1 cellular context compared by ENCODE assay signal in genomic region chr3:39154323-39155021, GRCh38.
TF ChIP-seq lines count a peak whose summit lies in the region.

No MANE protein-coding gene starts in this region.

TF ChIP-seq in K562, 482 proteins besides CTCF, POLR2A, EP300 and RAD21 (continues in another document):
- TF ChIP-seq POLR2AphosphoS5 (IDR thresholded peaks at IDR 0.05; ENCODE audit: control insufficient read depth, insufficient read depth, low read depth, low read length) = peak; percentile 29; the same call in 1 of the 2 replicates
- peak; percentile 31 for TF ChIP-seq ARHGAP35 (IDR thresholded peaks at IDR 0.05; ENCODE audit: partially characterized antibody)
- peak in 1 of 2 experiments; percentile 13; a peak in 1 of 4 replicates for TF ChIP-seq ZMIZ1 (IDR thresholded peaks at IDR 0.05; ENCODE audit: low read depth in 2 of 2, low read length in 2 of 2)
- TF ChIP-seq ELF4 (CRISPR knock-in tag; IDR thresholded peaks at IDR 0.05) = 0 out of 2 replicates have a peak, but pooled peaks have one; percentile 33
- peak; percentile 78 for TF ChIP-seq PKNOX1 (IDR thresholded peaks at IDR 0.05)
- TF ChIP-seq DDX20 (tag; IDR thresholded peaks at IDR 0.05; ENCODE audit: low read depth) = no peak
- no peak for TF ChIP-seq DNMT1 (IDR thresholded peaks at IDR 0.05)
- TF ChIP-seq DIDO1 (tag; IDR thresholded peaks at IDR 0.05; ENCODE audit: low read depth) = 0 out of 2 replicates have a peak, but pooled peaks have one; percentile 9
- TF ChIP-seq, protein P1, sequence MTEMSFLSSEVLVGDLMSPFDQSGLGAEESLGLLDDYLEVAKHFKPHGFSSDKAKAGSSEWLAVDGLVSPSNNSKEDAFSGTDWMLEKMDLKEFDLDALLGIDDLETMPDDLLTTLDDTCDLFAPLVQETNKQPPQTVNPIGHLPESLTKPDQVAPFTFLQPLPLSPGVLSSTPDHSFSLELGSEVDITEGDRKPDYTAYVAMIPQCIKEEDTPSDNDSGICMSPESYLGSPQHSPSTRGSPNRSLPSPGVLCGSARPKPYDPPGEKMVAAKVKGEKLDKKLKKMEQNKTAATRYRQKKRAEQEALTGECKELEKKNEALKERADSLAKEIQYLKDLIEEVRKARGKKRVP (CRISPR knock-in tag; IDR thresholded peaks at IDR 0.05) = no peak
- TF ChIP-seq CCAR2 (IDR thresholded peaks at IDR 0.05; ENCODE audit: low read depth, low read length) = no peak
- TF ChIP-seq NRF1 (conservative IDR thresholded peaks at IDR 0.05 in 1 of 2, IDR thresholded peaks at IDR 0.05 in 1 of 2) = peak; percentile 33 to 57; a peak in 3 of 4 replicates
- peak; percentile 19; the same call in 1 of the 2 replicates for TF ChIP-seq MTA2 (IDR thresholded peaks at IDR 0.05; ENCODE audit: low read depth)
- no peak for TF ChIP-seq HCFC1 (IDR thresholded peaks at IDR 0.05; ENCODE audit: low read depth, low read length)
- peak; percentile 28 for TF ChIP-seq TBP (optimal IDR thresholded peaks at IDR 0.05; ENCODE audit: low read depth, low read length)
- TF ChIP-seq GATA2 (CRISPR knock-in tag; IDR thresholded peaks at IDR 0.05) = no peak
- TF ChIP-seq HDAC2 (IDR thresholded peaks at IDR 0.05) = peak; percentile 80
- peak; percentile 45 for TF ChIP-seq TAF1 (IDR thresholded peaks at IDR 0.05; ENCODE audit: control insufficient read depth, extremely low read depth, insufficient read depth, low read length, severe bottlenecking)
- no peak; the same call in 1 of the 2 replicates for TF ChIP-seq RB1 (IDR thresholded peaks at IDR 0.05; ENCODE audit: low read depth)
- no peak for TF ChIP-seq ZNF274 (IDR thresholded peaks at IDR 0.05; ENCODE audit: borderline replicate concordance, low read depth, low read length)
- TF ChIP-seq EHMT2 (IDR thresholded peaks at IDR 0.05) = peak; percentile 33; the same call in 1 of the 2 replicates
- peak in 1 of 2 experiments; percentile 78; a peak in 2 of 4 replicates for TF ChIP-seq RCOR1 (IDR thresholded peaks at IDR 0.05; ENCODE audit: borderline replicate concordance in 1 of 2, low read depth in 2 of 2, low read length in 2 of 2)
- TF ChIP-seq SMAD3 (CRISPR knock-in tag; conservative IDR thresholded peaks at IDR 0.05) = no peak
- TF ChIP-seq ZNF766 (CRISPR knock-in tag; conservative IDR thresholded peaks at IDR 0.05) = no peak
- 0 out of 2 replicates have a peak, but pooled peaks have one; percentile 19 for TF ChIP-seq ZNF175 (CRISPR knock-in tag; IDR thresholded peaks at IDR 0.05; ENCODE audit: low read depth)
- TF ChIP-seq RBM34 (IDR thresholded peaks at IDR 0.05; ENCODE audit: borderline replicate concordance, insufficient read depth, low read length) = no peak
- no peak for TF ChIP-seq ZNF12 (CRISPR knock-in tag; IDR thresholded peaks at IDR 0.05)
- TF ChIP-seq, protein P2, sequence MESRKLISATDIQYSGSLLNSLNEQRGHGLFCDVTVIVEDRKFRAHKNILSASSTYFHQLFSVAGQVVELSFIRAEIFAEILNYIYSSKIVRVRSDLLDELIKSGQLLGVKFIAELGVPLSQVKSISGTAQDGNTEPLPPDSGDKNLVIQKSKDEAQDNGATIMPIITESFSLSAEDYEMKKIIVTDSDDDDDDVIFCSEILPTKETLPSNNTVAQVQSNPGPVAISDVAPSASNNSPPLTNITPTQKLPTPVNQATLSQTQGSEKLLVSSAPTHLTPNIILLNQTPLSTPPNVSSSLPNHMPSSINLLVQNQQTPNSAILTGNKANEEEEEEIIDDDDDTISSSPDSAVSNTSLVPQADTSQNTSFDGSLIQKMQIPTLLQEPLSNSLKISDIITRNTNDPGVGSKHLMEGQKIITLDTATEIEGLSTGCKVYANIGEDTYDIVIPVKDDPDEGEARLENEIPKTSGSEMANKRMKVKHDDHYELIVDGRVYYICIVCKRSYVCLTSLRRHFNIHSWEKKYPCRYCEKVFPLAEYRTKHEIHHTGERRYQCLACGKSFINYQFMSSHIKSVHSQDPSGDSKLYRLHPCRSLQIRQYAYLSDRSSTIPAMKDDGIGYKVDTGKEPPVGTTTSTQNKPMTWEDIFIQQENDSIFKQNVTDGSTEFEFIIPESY (CRISPR knock-in tag; IDR thresholded peaks at IDR 0.05) = peak; percentile 54; the same call in 1 of the 2 replicates
- 0 out of 2 replicates have a peak, but pooled peaks have one; percentile 39 for TF ChIP-seq HIVEP1 (CRISPR knock-in tag; IDR thresholded peaks at IDR 0.05)
- peak in 1 of 2 experiments; percentile 71; a peak in 2 of 4 replicates for TF ChIP-seq HDAC1 (IDR thresholded peaks at IDR 0.05)
- TF ChIP-seq ZNF785 (CRISPR knock-in tag; IDR thresholded peaks at IDR 0.05) = 0 out of 2 replicates have a peak, but pooled peaks have one; percentile 28
- peak; percentile 91 for TF ChIP-seq TRIM28 (IDR thresholded peaks at IDR 0.05)
- 0 out of 2 replicates have a peak, but pooled peaks have one; percentile 21 for TF ChIP-seq ZNF707 (CRISPR knock-in tag; conservative IDR thresholded peaks at IDR 0.05)
- TF ChIP-seq ZFPM2 (CRISPR knock-in tag; IDR thresholded peaks at IDR 0.05) = no peak
- peak; percentile 64 for TF ChIP-seq SUPT5H (IDR thresholded peaks at IDR 0.05)
- 0 out of 4 replicates have a peak, but pooled peaks of 1 of the 2 experiments have one; percentile 25 for TF ChIP-seq FOXA3 (CRISPR knock-in tag; conservative IDR thresholded peaks at IDR 0.05 in 1 of 2, IDR thresholded peaks at IDR 0.05 in 1 of 2)
- TF ChIP-seq, protein P3, sequence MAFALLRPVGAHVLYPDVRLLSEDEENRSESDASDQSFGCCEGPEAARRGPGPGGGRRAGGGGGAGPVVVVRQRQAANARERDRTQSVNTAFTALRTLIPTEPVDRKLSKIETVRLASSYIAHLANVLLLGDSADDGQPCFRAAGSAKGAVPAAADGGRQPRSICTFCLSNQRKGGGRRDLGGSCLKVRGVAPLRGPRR (CRISPR knock-in tag; IDR thresholded peaks at IDR 0.05) = 0 out of 2 replicates have a peak, but pooled peaks have one; percentile 36
- TF ChIP-seq, protein P4, sequence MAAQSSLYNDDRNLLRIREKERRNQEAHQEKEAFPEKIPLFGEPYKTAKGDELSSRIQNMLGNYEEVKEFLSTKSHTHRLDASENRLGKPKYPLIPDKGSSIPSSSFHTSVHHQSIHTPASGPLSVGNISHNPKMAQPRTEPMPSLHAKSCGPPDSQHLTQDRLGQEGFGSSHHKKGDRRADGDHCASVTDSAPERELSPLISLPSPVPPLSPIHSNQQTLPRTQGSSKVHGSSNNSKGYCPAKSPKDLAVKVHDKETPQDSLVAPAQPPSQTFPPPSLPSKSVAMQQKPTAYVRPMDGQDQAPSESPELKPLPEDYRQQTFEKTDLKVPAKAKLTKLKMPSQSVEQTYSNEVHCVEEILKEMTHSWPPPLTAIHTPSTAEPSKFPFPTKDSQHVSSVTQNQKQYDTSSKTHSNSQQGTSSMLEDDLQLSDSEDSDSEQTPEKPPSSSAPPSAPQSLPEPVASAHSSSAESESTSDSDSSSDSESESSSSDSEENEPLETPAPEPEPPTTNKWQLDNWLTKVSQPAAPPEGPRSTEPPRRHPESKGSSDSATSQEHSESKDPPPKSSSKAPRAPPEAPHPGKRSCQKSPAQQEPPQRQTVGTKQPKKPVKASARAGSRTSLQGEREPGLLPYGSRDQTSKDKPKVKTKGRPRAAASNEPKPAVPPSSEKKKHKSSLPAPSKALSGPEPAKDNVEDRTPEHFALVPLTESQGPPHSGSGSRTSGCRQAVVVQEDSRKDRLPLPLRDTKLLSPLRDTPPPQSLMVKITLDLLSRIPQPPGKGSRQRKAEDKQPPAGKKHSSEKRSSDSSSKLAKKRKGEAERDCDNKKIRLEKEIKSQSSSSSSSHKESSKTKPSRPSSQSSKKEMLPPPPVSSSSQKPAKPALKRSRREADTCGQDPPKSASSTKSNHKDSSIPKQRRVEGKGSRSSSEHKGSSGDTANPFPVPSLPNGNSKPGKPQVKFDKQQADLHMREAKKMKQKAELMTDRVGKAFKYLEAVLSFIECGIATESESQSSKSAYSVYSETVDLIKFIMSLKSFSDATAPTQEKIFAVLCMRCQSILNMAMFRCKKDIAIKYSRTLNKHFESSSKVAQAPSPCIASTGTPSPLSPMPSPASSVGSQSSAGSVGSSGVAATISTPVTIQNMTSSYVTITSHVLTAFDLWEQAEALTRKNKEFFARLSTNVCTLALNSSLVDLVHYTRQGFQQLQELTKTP (IDR thresholded peaks at IDR 0.05; ENCODE audit: low read depth in 1 of 2, partially characterized antibody in 2 of 2) = peak; percentile 54 to 55
- TF ChIP-seq RBM25 (IDR thresholded peaks at IDR 0.05; ENCODE audit: low read depth, low read length, severe bottlenecking) = peak; percentile 3
- TF ChIP-seq ZNF75A (CRISPR knock-in tag; IDR thresholded peaks at IDR 0.05) = 0 out of 2 replicates have a peak, but pooled peaks have one; percentile 38
- no peak for TF ChIP-seq NFATC3 (IDR thresholded peaks at IDR 0.05)
- TF ChIP-seq POLR2B (IDR thresholded peaks at IDR 0.05; ENCODE audit: low read depth, partially characterized antibody) = peak; percentile 81
- TF ChIP-seq CCNT2 (IDR thresholded peaks at IDR 0.05; ENCODE audit: borderline replicate concordance, extremely low read depth, insufficient read length, low read depth, low read length) = no peak
- no peak for TF ChIP-seq CREB1 (IDR thresholded peaks at IDR 0.05)
- TF ChIP-seq CREB1 (CRISPR knock-in tag; IDR thresholded peaks at IDR 0.05) = peak; percentile 63; the same call in 1 of the 2 replicates
- peak in 1 of 2 experiments; percentile 49; a peak in 1 of 4 replicates for TF ChIP-seq ZNF639 (CRISPR knock-in tag; conservative IDR thresholded peaks at IDR 0.05 in 1 of 2, IDR thresholded peaks at IDR 0.05 in 1 of 2)
- peak; percentile 64; the same call in 1 of the 2 replicates for TF ChIP-seq SP1 (CRISPR knock-in tag; IDR thresholded peaks at IDR 0.05)
- TF ChIP-seq ZNF311 (CRISPR knock-in tag; IDR thresholded peaks at IDR 0.05) = 0 out of 2 replicates have a peak, but pooled peaks have one; percentile 22
- peak in 1 of 2 experiments; percentile 83; a peak in 1 of 4 replicates for TF ChIP-seq ARNT (IDR thresholded peaks at IDR 0.05)
- TF ChIP-seq PREB (CRISPR knock-in tag; IDR thresholded peaks at IDR 0.05) = peak; percentile 60; the same call in 1 of the 2 replicates
- peak; percentile 54; the same call in 1 of the 2 replicates for TF ChIP-seq CC2D1A (IDR thresholded peaks at IDR 0.05)
